ENCODE assay signal across 12 cellular contexts in the genomic region with DNA sequence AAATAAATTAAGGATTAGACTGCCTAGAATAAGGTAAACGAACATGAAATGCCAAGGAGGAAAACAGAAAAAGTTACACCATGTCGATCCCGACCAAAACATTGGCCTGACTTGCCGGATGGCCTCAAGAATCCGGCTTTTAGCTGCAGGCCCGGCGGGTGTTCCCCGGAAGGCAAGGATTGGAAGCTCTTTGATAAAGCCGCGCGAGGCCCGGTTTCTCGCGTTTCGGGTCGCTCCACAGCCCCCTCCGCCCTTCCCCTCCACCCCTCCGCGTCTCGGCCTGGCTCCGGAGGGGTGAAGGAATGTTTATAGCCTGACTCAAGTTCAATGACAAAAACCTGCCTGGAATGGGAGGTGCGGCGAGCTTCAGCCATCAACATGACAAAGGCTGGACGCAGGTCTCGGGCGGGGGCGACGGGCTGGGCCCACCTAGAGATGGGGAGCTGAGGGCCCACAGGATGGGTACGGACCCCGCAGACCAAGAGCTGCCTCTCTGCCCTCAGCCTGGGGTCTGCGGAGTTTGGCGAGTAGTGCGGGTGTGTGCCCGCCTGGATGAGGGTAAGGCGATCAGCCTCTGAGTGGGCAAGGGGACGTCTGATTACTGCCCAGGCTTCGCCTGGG. TPM values are rescaled to one million over a fixed set of nuclear protein-coding genes. Genes with fewer than 3 reads are reported as not detected.
DNase-seq lines count a peak whose midpoint lies in the region; ATAC-seq lines count a peak whose summit lies in the region.
"Had no signal": no experiment of that assay in that cellular context is flagged by ENCODE, and none has a peak within 500 bp of the region (broad histone marks: within the 10 kb centered on the region; RNA-seq: fewer than 3 reads in every experiment).

No MANE protein-coding gene starts in this region.

- peak overlapping the region; percentile 3 for H3K4me3 Mint-ChIP-seq in activated T-cell treated with anti-CD3 and anti-CD28 coated beads, Interleukin-2, amount 50 U/mL, for 4 hours
- peak overlapping the region; percentile 61 for H3K4me3 Mint-ChIP-seq in T-helper 17 cell
- H3K4me3 Mint-ChIP-seq in stimulated activated naive B cell treated with anti-CD40 and anti-IgM and Interleukin-4, amounts not matched to agents 10 μg/mL and 1 μg/mL and 100 μg/mL, for 72 hours, result no peak overlapping the region

- H3K9me3 ChIP-seq in T-helper 17 cell (ENCODE audit: control insufficient read depth, low read length, poor library complexity, severe bottlenecking), result no peaks in the 10 kb centered on the region

- no peak for DNase-seq in activated T-cell treated with anti-CD3 and anti-CD28 coated beads, Interleukin-2, amount 50 U/mL, for 4 hours
- no peak for DNase-seq in activated T-cell treated with anti-CD3 and anti-CD28 coated beads, Interleukin-2, amount 50 U/mL, for 1 hour
- DNase-seq in T-helper 17 cell (no peak), islet precursor cell (peak; percentile 86), NCI-H526 (lab: John Stamatoyannopoulos, UW) (no peak), NCI-H774 (lab: John Stamatoyannopoulos, UW) (no peak), NCI-H2107 (lab: John Stamatoyannopoulos, UW) (no peak)
- no peak for DNase-seq in stimulated activated naive B cell treated with anti-CD40 and anti-IgM and Interleukin-4, amounts not matched to agents 10 μg/mL and 1 μg/mL and 100 μg/mL, for 72 hours
- DNase-seq: DMS79 treated with DMSO at 0.1 percent for 48 hours had no signal

- peaks cover 26% of the 10 kb centered on the region for H3K4me1 Mint-ChIP-seq in activated T-cell treated with anti-CD3 and anti-CD28 coated beads, Interleukin-2, amount 50 U/mL, for 4 hours (ENCODE audit: low read depth)
- peaks cover 23% of the 10 kb centered on the region for H3K4me1 Mint-ChIP-seq in T-helper 17 cell
- H3K4me1 Mint-ChIP-seq in stimulated activated naive B cell treated with anti-CD40 and anti-IgM and Interleukin-4, amounts not matched to agents 10 μg/mL and 1 μg/mL and 100 μg/mL, for 72 hours, result peaks cover 21 to 43% of the 10 kb centered on the region in 2 donors

- ATAC-seq in activated T-cell treated with anti-CD3 and anti-CD28 coated beads, Interleukin-2, amount 50 U/mL, for 4 hours, result no peak
- ATAC-seq in T-helper 17 cell, result no peak
- no peak for ATAC-seq in stimulated activated naive B cell treated with anti-CD40 and anti-IgM and Interleukin-4, amounts not matched to agents 10 μg/mL and 1 μg/mL and 100 μg/mL, for 72 hours (replicated peaks)
- ATAC-seq: activated naive CD4-positive, alpha-beta T cell treated with anti-CD3 and anti-CD28 coated beads, Interleukin-2, amount 50 U/mL, for 72 hours had no signal

- no peaks in the 10 kb centered on the region for H3K9me3 Mint-ChIP-seq in activated T-cell treated with anti-CD3 and anti-CD28 coated beads, Interleukin-2, amount 50 U/mL, for 4 hours
- H3K9me3 Mint-ChIP-seq in stimulated activated naive B cell treated with anti-CD40 and anti-IgM and Interleukin-4, amounts not matched to agents 10 μg/mL and 1 μg/mL and 100 μg/mL, for 72 hours, result peaks cover 0 to 6% of the 10 kb centered on the region in 2 donors
- H3K9me3 Mint-ChIP-seq: activated naive CD4-positive, alpha-beta T cell treated with anti-CD3 and anti-CD28 coated beads, Interleukin-2, amount 50 U/mL, for 72 hours had no signal

- H3K27ac Mint-ChIP-seq in T-helper 17 cell, result peak overlapping the region; percentile 66
- peak overlapping the region; percentile 84 for H3K27ac Mint-ChIP-seq in stimulated activated naive B cell treated with anti-CD40 and anti-IgM and Interleukin-4, amounts not matched to agents 10 μg/mL and 1 μg/mL and 100 μg/mL, for 72 hours
- H3K27ac Mint-ChIP-seq: activated naive CD4-positive, alpha-beta T cell treated with anti-CD3 and anti-CD28 coated beads, Interleukin-2, amount 50 U/mL, for 72 hours had no signal

- no peaks in the 10 kb centered on the region for H3K36me3 Mint-ChIP-seq in activated T-cell treated with anti-CD3 and anti-CD28 coated beads, Interleukin-2, amount 50 U/mL, for 4 hours (ENCODE audit: insufficient read depth)
- no peaks in the 10 kb centered on the region for H3K36me3 Mint-ChIP-seq in T-helper 17 cell (ENCODE audit: low read depth)
- H3K36me3 Mint-ChIP-seq in stimulated activated naive B cell treated with anti-CD40 and anti-IgM and Interleukin-4, amounts not matched to agents 10 μg/mL and 1 μg/mL and 100 μg/mL, for 72 hours, result peaks cover 2 to 8% of the 10 kb centered on the region in 2 donors

- H3K27me3 Mint-ChIP-seq in activated T-cell treated with anti-CD3 and anti-CD28 coated beads, Interleukin-2, amount 50 U/mL, for 4 hours (ENCODE audit: low read depth), result peaks cover 88% of the 10 kb centered on the region
- H3K27me3 Mint-ChIP-seq in T-helper 17 cell, result peaks cover 72% of the 10 kb centered on the region
- peaks cover 64 to 70% of the 10 kb centered on the region in 2 donors for H3K27me3 Mint-ChIP-seq in stimulated activated naive B cell treated with anti-CD40 and anti-IgM and Interleukin-4, amounts not matched to agents 10 μg/mL and 1 μg/mL and 100 μg/mL, for 72 hours

RNA-seq across cellular contexts. Expression of a gene that starts 2.6 kb away (rescaled TPM):
- total RNA-seq in activated T-cell treated with anti-CD3 and anti-CD28 coated beads, Interleukin-2, amount 50 U/mL, for 4 hours, result not detected
- not detected for total RNA-seq in T-helper 17 cell
- total RNA-seq: activated naive CD4-positive, alpha-beta T cell treated with anti-CD3 and anti-CD28 coated beads, Interleukin-2, amount 50 U/mL, for 72 hours; lung; M059J had no signal

RNA-seq across cellular contexts. Expression of a gene that starts 3.2 kb away (rescaled TPM):
- total RNA-seq in activated T-cell treated with anti-CD3 and anti-CD28 coated beads, Interleukin-2, amount 50 U/mL, for 4 hours, result not detected
- total RNA-seq in T-helper 17 cell, result not detected
- total RNA-seq: activated naive CD4-positive, alpha-beta T cell treated with anti-CD3 and anti-CD28 coated beads, Interleukin-2, amount 50 U/mL, for 72 hours; lung; M059J had no signal

RNA-seq across cellular contexts. Expression of a gene that starts 8.8 kb away (rescaled TPM):
- under 1 TPM in 1 of 3 donors, not detected in 2; 0.11 TPM for total RNA-seq in activated T-cell treated with anti-CD3 and anti-CD28 coated beads, Interleukin-2, amount 50 U/mL, for 4 hours
- not detected for total RNA-seq in T-helper 17 cell
- total RNA-seq: activated naive CD4-positive, alpha-beta T cell treated with anti-CD3 and anti-CD28 coated beads, Interleukin-2, amount 50 U/mL, for 72 hours; lung had no signal

Comparison
In these comparisons a context has a peak if more than half of its experiments do, and no peak if none do; other contexts are left out.
1. H3K4me3 Mint-ChIP-seq: peak in activated T-cell treated with anti-CD3 and anti-CD28 coated beads, Interleukin-2, amount 50 U/mL, for 4 hours (single experiment) and T-helper 17 cell (single experiment); none in stimulated activated naive B cell treated with anti-CD40 and anti-IgM and Interleukin-4, amounts not matched to agents 10 μg/mL and 1 μg/mL and 100 μg/mL, for 72 hours (0 of 2).